ENCODE assay signal across 27 cellular contexts in the genomic region with DNA sequence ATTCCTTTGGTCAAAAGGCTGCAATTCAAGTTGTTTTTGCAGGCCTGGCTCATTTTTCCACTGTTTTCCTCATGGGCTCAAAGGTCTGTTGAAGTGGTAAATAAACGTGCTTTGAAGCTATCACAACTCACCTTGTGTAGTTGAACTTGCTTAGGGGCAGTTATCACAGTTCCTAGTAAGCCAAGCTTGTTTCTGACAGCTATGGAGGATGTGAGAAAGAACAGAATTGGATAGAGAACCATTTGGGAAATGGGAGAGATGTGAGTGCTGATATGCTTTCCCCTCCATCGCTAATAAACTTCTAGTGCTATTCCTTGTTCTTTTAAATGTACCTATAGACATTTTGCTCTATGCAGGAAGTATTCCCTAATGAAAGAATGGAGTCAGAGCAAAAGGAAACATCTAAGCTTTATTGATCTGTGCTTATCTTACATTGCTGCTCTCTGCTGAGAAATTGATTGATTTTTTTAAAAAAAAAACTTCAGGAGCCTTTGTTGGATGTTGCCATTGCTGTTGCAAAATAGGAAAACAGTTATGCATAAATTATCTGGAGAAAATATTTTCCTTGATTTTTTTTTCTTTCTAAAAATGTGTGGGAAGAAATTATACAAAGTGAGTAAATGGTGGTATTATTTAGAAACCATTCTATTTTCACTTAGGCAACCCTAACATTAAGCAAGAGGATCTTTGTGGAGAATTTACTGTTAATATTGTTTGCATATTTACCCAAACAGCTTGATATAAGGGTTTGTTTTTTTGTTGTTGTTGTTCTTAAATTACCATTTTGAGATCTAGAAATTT.
"Had no signal": no experiment of that assay in that cellular context is flagged by ENCODE, and none has a peak within 500 bp of the region (broad histone marks: within the 10 kb centered on the region; RNA-seq: fewer than 3 reads in every experiment).

No MANE protein-coding gene starts in this region.

- H3K4me1 ChIP-seq: esophagus muscularis mucosa, foreskin keratinocyte, left ventricle myocardium inferior, psoas muscle, right atrium auricular region, spleen, vagina had no signal

- H3K4me3 ChIP-seq: esophagus muscularis mucosa, heart left ventricle, left ventricle myocardium inferior, ovary, psoas muscle, right atrium auricular region, spleen, vagina had no signal

- H3K27me3 ChIP-seq: esophagus muscularis mucosa, foreskin keratinocyte, heart left ventricle, ovary, right atrium auricular region, spleen, vagina had no signal

- DNase-seq: activated B cell treated with CpG ODN at 0.5 μM for 24 hours; activated gamma-delta T cell; activated naive CD4-positive, alpha-beta T cell treated with anti-CD3 and anti-CD28 coated beads, Interleukin-2, amount 50 U/mL, for 16 hours; activated T-cell treated with anti-CD3 and anti-CD28 coated beads for 4 hours; amniotic stem cell; dermis blood vessel endothelial cell; effector CD4-positive, alpha-beta T cell; foreskin keratinocyte; heart left ventricle; kidney glomerular epithelial cell; left ventricle myocardium inferior; mammary epithelial cell; naive thymus-derived CD4-positive, alpha-beta T cell; ovary; psoas muscle; spleen; stimulated activated CD4-positive, alpha-beta T cell treated with anti-CD3 and anti-CD28 coated beads, Interleukin-2, amount 100 ng/mL, for 48 hours; stimulated activated naive CD4-positive, alpha-beta T cell treated with Interleukin-2 at 50 U/mL for 16 hours; T-cell; trophoblast cell had no signal

- H3K4me1 Mint-ChIP-seq: activated B cell treated with CpG ODN at 0.5 μM for 24 hours; central memory CD8-positive, alpha-beta T cell; mesothelial cell of epicardium; T-cell had no signal

- H3K27ac ChIP-seq: esophagus muscularis mucosa, foreskin keratinocyte, heart left ventricle, left ventricle myocardium inferior, ovary, psoas muscle, right atrium auricular region, spleen, vagina had no signal

- H3K27me3 Mint-ChIP-seq: activated B cell treated with CpG ODN at 0.5 μM for 24 hours; central memory CD8-positive, alpha-beta T cell; naive thymus-derived CD4-positive, alpha-beta T cell; T-cell had no signal

- H3K27ac Mint-ChIP-seq: activated B cell treated with CpG ODN at 0.5 μM for 24 hours; activated T-helper 1 cell treated with anti-CD3 and anti-CD28 coated beads, Interleukin-12 subunit alpha, Interleukin-12 subunit beta, Interleukin-2, Interleukin-4 antibody, amounts not matched to agents 30 ng/mL and 10 ng/mL and 1 ng/mL, durations not matched to agents 14 hours and 24 hours and 36 hours; mesothelial cell of epicardium; naive thymus-derived CD4-positive, alpha-beta T cell; T-cell; T-helper 2 cell treated with Interferon-gamma antibody and Interleukin-4, amounts not matched to agents 5 μg/mL and 100 μg/mL, for 36 hours had no signal

- H3K9me3 ChIP-seq: ovary had no signal

- ATAC-seq: foreskin keratinocyte; heart left ventricle; naive thymus-derived CD4-positive, alpha-beta T cell; psoas muscle; T-cell had no signal

- H3K4me3 Mint-ChIP-seq: activated B cell treated with CpG ODN at 0.5 μM for 24 hours; activated T-helper 1 cell treated with anti-CD3 and anti-CD28 coated beads, Interleukin-12 subunit alpha, Interleukin-12 subunit beta, Interleukin-2, Interleukin-4 antibody, amounts not matched to agents 30 ng/mL and 10 ng/mL and 1 ng/mL, durations not matched to agents 14 hours and 24 hours and 36 hours; central memory CD8-positive, alpha-beta T cell; mesothelial cell of epicardium; naive thymus-derived CD4-positive, alpha-beta T cell; T-cell; T-helper 2 cell treated with Interferon-gamma antibody and Interleukin-4, amounts not matched to agents 5 μg/mL and 100 μg/mL, for 36 hours had no signal

- H3K36me3 ChIP-seq: esophagus muscularis mucosa, heart left ventricle, left ventricle myocardium inferior, ovary, right atrium auricular region, spleen, vagina had no signal
